Comparison of ENCODE assay signal across 18 cellular contexts in the genomic region with DNA sequence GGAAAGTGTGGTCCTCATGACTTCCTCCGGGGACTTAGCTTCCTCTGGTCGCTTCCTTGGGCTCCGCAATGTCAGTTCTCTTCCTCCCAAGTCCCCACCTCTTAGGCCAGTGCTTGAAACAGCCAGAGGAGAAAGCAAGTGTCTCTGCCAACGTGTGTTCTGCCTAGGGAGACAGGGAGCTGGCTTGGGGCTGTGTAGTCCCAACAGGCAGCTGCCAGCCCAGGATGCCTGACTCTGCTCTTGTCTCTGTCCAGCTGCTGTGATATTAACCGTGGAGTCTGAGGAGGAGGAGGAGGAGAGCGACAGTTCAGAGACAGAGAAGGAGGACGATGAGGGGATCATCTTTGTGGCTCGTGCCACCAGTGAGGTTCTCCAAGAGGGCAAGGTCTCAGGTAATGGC. TPM values are rescaled to one million over a fixed set of nuclear protein-coding genes. Genes with fewer than 3 reads are reported as not detected.
DNase-seq lines count a peak whose midpoint lies in the region; ATAC-seq and TF ChIP-seq lines count a peak whose summit lies in the region.
"Had no signal": no experiment of that assay in that cellular context is flagged by ENCODE, and none has a peak within 500 bp of the region (broad histone marks: within the 10 kb centered on the region; RNA-seq: fewer than 3 reads in every experiment).

No MANE protein-coding gene starts in this region.

- no peaks in the 10 kb centered on the region for H3K9me3 ChIP-seq in BLaER1 treated with 17β-estradiol and CSF1 and Interleukin-3, amounts not matched to agents 10 nM and 100 nM (replicated peaks in 1 of 11)
- H3K9me3 ChIP-seq in lower lobe of right lung: no peaks in the 10 kb centered on the region
- no peaks in the 10 kb centered on the region for H3K9me3 ChIP-seq in psoas muscle

- peak overlapping the region in 8 of 11 experiments; percentile 18 to 54 (median 24); a peak in 10 of 22 replicates for H3K4me2 ChIP-seq in BLaER1 treated with 17β-estradiol and CSF1 and Interleukin-3, amounts not matched to agents 10 nM and 100 nM
- H3K4me2 ChIP-seq: PC-9 had no signal

- H3K4me3 ChIP-seq in BLaER1 treated with 17β-estradiol and CSF1 and Interleukin-3, amounts not matched to agents 10 nM and 100 nM: no peak overlapping the region
- no peak overlapping the region for H3K4me3 ChIP-seq in lower lobe of right lung
- H3K4me3 ChIP-seq in psoas muscle: no peak overlapping the region
- H3K4me3 ChIP-seq: PC-9 had no signal

- H3K36me3 ChIP-seq in BLaER1 treated with 17β-estradiol and CSF1 and Interleukin-3, amounts not matched to agents 10 nM and 100 nM: no peaks in the 10 kb centered on the region
- H3K36me3 ChIP-seq in lower lobe of right lung (no peaks in the 10 kb centered on the region), psoas muscle (ENCODE audit: insufficient read depth in 1 of 2, low read depth in 1 of 2) (no peaks in the 10 kb centered on the region)

- DNase-seq in UCSD-AML1 (lab: John Stamatoyannopoulos, UW; ENCODE audit: unreplicated experiment) (peak; percentile 32), lower lobe of right lung (peak; percentile 20), psoas muscle (peak; percentile 5 to 20), SKM-1 (lab: John Stamatoyannopoulos, UW; ENCODE audit: unreplicated experiment) (no peak)
- DNase-seq: CD4-positive, CD25-positive, alpha-beta regulatory T cell; NCI-H1048; NCI-H1417; NCI-H1694; NCI-H2081; NCI-H2227 treated with DMSO at 0.1 percent for 48 hours; NCI-H526 treated with DMSO at 0.1 percent for 48 hours; PC-9; Right ventricle myocardium superior had no signal

- no peak for TF ChIP-seq CTCF in lower lobe of right lung (IDR thresholded peaks at IDR 0.05)
- TF ChIP-seq CTCF in psoas muscle (IDR thresholded peaks at IDR 0.05): no peak

- no peak overlapping the region for H3K27ac ChIP-seq in BLaER1 treated with 17β-estradiol and CSF1 and Interleukin-3, amounts not matched to agents 10 nM and 100 nM
- H3K27ac ChIP-seq in lower lobe of right lung: no peak overlapping the region
- H3K27ac ChIP-seq in psoas muscle: no peak overlapping the region
- H3K27ac ChIP-seq: PC-9 had no signal

- peak overlapping the region in 1 of 11 experiments; percentile 34; a peak in 1 of 22 replicates for H3K9ac ChIP-seq in BLaER1 treated with 17β-estradiol and CSF1 and Interleukin-3, amounts not matched to agents 10 nM and 100 nM

- intact Hi-C loops in lower lobe of right lung (cut with DNase I) (no loop called here), psoas muscle (cut with DNase I) (loop anchor here in 1 of 2 donors (10.0 kb wide), 1 partner anchor 149 kb away; the partner anchor contains the start of gene ZDHHC1)

- no peaks in the 10 kb centered on the region; a peak in 2 of 22 replicates for H3K27me3 ChIP-seq in BLaER1 treated with 17β-estradiol and CSF1 and Interleukin-3, amounts not matched to agents 10 nM and 100 nM
- H3K27me3 ChIP-seq in lower lobe of right lung (ENCODE audit: low read depth) (no peaks in the 10 kb centered on the region), psoas muscle (ENCODE audit: insufficient read depth in 3 of 3, low read length in 2 of 3) (no peaks in the 10 kb centered on the region)

- H4K20me1 ChIP-seq in BLaER1 treated with 17β-estradiol and CSF1 and Interleukin-3, amounts not matched to agents 10 nM and 100 nM: no peaks in the 10 kb centered on the region; a peak in 2 of 22 replicates

- peaks cover 17 to 30% (median 19%) of the 10 kb centered on the region in 10 experiments for H3K4me1 ChIP-seq in BLaER1 treated with 17β-estradiol and CSF1 and Interleukin-3, amounts not matched to agents 10 nM and 100 nM
- H3K4me1 ChIP-seq in lower lobe of right lung (no peaks in the 10 kb centered on the region), psoas muscle (peaks cover 3% of the 10 kb centered on the region)

- ATAC-seq in lower lobe of right lung (no peak), psoas muscle (no peak), GM18867 (IDR thresholded peaks at IDR 0.05; ENCODE audit: unreplicated experiment) (no peak), HG03196 (IDR thresholded peaks at IDR 0.05; ENCODE audit: unreplicated experiment) (no peak), GM19452 (IDR thresholded peaks at IDR 0.05; ENCODE audit: unreplicated experiment) (no peak)

- 58 to 73% (median 69%) methylated on average over 8 of the region's 8 CpGs for WGBS in psoas muscle, 3 donors

RNA-seq across cellular contexts. Expression of gene PLEKHG4, which starts 13.5 kb away (rescaled TPM):
- 12.4 TPM for total RNA-seq in lower lobe of right lung
- total RNA-seq in psoas muscle: 1 to 10 TPM in 2 of 4 donors, under 1 TPM in 2; 0.28 to 1.9 (median 1.3) TPM
- polyA plus RNA-seq in psoas muscle: under 1 TPM; 0.60 to 1.00 (median 0.98) TPM
- total RNA-seq: A172 had no signal

RNA-seq across cellular contexts. Expression of gene SLC9A5, which starts 17.1 kb away (rescaled TPM):
- 2.8 TPM for total RNA-seq in lower lobe of right lung
- total RNA-seq in psoas muscle: 1 to 10 TPM in 3 of 4 donors, under 1 TPM in 1; 0.59 to 1.7 (median 1.4) TPM
- polyA plus RNA-seq in psoas muscle: 1 to 10 TPM in 1 of 3 donors, under 1 TPM in 2; 0.52 to 1.1 (median 0.91) TPM
- polyA plus RNA-seq: CD4-positive, CD25-positive, alpha-beta regulatory T cell had no signal

RNA-seq across cellular contexts. Expression of gene FHOD1, which starts 18.6 kb away (rescaled TPM):
- 67.7 TPM for total RNA-seq in lower lobe of right lung
- total RNA-seq in psoas muscle: 100 to 1,000 TPM in 3 of 4 donors, 10 to 100 TPM in 1; 61.5 to 154 (median 124) TPM
- 10 to 100 TPM; 16.9 to 48.7 (median 27.2) TPM for polyA plus RNA-seq in psoas muscle

RNA-seq across cellular contexts. Expression of gene TMEM208, which starts 38.9 kb away (rescaled TPM):
- 33.1 TPM for total RNA-seq in lower lobe of right lung
- total RNA-seq in psoas muscle: 10 to 100 TPM; 10.1 to 32.7 (median 20.5) TPM
- 100 to 1,000 TPM in 1 of 3 donors, 10 to 100 TPM in 2; 64.3 to 111 (median 91.9) TPM for polyA plus RNA-seq in psoas muscle
